ENCODE assay signal across 9 cellular contexts in the genomic region with DNA sequence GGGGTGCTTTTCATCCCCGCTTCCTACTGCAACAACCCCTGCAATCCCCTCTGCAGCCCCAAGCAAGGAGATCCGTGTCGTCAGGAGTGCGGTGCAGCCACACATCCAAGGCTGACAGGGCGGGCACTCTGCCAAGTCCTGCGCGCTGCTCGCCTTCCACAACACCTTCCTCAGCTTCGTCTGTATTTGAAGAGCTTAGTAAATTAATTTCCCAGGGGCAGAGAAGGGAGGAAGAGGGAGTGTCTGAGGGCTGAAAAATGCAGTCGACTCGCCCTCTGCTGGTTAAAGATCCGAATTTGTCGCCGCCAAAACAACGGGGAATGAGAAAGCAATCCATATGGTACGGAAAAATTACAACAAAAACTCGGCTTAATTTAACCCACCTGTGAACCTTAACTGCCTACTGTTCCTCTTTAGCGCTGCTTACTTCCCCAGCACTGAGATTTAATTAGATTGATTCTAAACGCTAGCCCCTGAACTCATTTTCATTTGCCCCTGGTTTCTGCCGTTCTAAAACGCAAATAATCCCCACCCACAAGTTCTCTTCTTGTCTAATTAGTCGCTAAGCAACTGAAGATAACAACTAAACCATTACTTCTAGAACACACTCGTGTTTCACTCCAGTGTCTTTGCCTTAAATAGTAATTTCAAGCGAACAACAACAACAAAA. TPM values are rescaled to one million over a fixed set of nuclear protein-coding genes. Genes with fewer than 3 reads are reported as not detected.
DNase-seq lines count a peak whose midpoint lies in the region; ATAC-seq and TF ChIP-seq lines count a peak whose summit lies in the region.
"Had no signal": no experiment of that assay in that cellular context is flagged by ENCODE, and none has a peak within 500 bp of the region (broad histone marks: within the 10 kb centered on the region; RNA-seq: fewer than 3 reads in every experiment).

No MANE protein-coding gene starts in this region.

- peak overlapping the region in 1 of 2 donors; percentile 55 for H3K27ac ChIP-seq in coronary artery
- peak overlapping the region; percentile 95 for H3K27ac ChIP-seq in mesodermal cell (ENCODE audit: low read depth, low read length, severe bottlenecking)

- peaks cover 9% of the 10 kb centered on the region for H3K27me3 Mint-ChIP-seq in activated naive CD8-positive, alpha-beta T cell treated with anti-CD3 and anti-CD28 coated beads, Interleukin-2, amount 50 U/mL, for 24 hours

- 0 out of 2 replicates have a peak, but pooled peaks cover 5% of the 10 kb centered on the region for H3K27me3 ChIP-seq in MG63

- 0 to 4% methylated on average over 16 to 18 of the region's 24 CpGs for WGBS in mesodermal cell (ENCODE audit: insufficient coverage in 2 of 2), 2 experiments

- H3K4me3 ChIP-seq in coronary artery (peak overlapping the region; percentile 65), mesodermal cell (ENCODE audit: extremely low read depth, insufficient read depth, low read length, poor library complexity, severe bottlenecking) (peak overlapping the region; percentile 60), MG63 (no peak overlapping the region)

- ATAC-seq in activated naive CD8-positive, alpha-beta T cell treated with anti-CD3 and anti-CD28 coated beads, Interleukin-2, amount 50 U/mL, for 24 hours: no peak

- H3K36me3 Mint-ChIP-seq in activated naive CD8-positive, alpha-beta T cell treated with anti-CD3 and anti-CD28 coated beads, Interleukin-2, amount 50 U/mL, for 24 hours (ENCODE audit: low read depth): no peaks in the 10 kb centered on the region

- H3K36me3 ChIP-seq in mesodermal cell (ENCODE audit: control insufficient read depth, insufficient read depth, low read length): no peaks in the 10 kb centered on the region
- H3K36me3 ChIP-seq in MG63: no peaks in the 10 kb centered on the region

- DNase-seq in H4 (ENCODE audit: low spot score): peak; percentile 62
- DNase-seq in NCI-H345 treated with DMSO at 0.1 percent for 48 hours (lab: John Stamatoyannopoulos, UW; ENCODE audit: unreplicated experiment): peak; percentile 87
- no peak for DNase-seq in coronary artery (ENCODE audit: low spot score)
- no peak for DNase-seq in MG63
- no peak for DNase-seq in activated effector memory CD4-positive, alpha-beta T cell treated with Interleukin-2 at 50 U/mL for 16 hours
- no peak for DNase-seq in activated naive CD8-positive, alpha-beta T cell treated with anti-CD3 and anti-CD28 coated beads, Interleukin-2, amount 50 U/mL, for 24 hours
- DNase-seq in activated T-cell treated with anti-CD3 and anti-CD28 coated beads, Interleukin-2, amount 50 U/mL, for 1 hour: no peak

- no peaks in the 10 kb centered on the region for H3K4me1 Mint-ChIP-seq in activated naive CD8-positive, alpha-beta T cell treated with anti-CD3 and anti-CD28 coated beads, Interleukin-2, amount 50 U/mL, for 24 hours

- H3K4me3 Mint-ChIP-seq in activated naive CD8-positive, alpha-beta T cell treated with anti-CD3 and anti-CD28 coated beads, Interleukin-2, amount 50 U/mL, for 24 hours: no peak overlapping the region

- peaks cover 12% of the 10 kb centered on the region for H3K9me3 Mint-ChIP-seq in activated naive CD8-positive, alpha-beta T cell treated with anti-CD3 and anti-CD28 coated beads, Interleukin-2, amount 50 U/mL, for 24 hours

- no peaks in the 10 kb centered on the region for H3K9me3 ChIP-seq in mesodermal cell (ENCODE audit: control insufficient read depth, low read length)
- peaks cover 7% of the 10 kb centered on the region for H3K9me3 ChIP-seq in MG63

- H3K4me1 ChIP-seq in mesodermal cell (ENCODE audit: control insufficient read depth, insufficient read depth, low read length, poor library complexity, severe bottlenecking): peaks cover 3% of the 10 kb centered on the region

- no peak overlapping the region for H3K27ac Mint-ChIP-seq in activated naive CD8-positive, alpha-beta T cell treated with anti-CD3 and anti-CD28 coated beads, Interleukin-2, amount 50 U/mL, for 24 hours

- TF ChIP-seq CTCF in coronary artery (IDR thresholded peaks at IDR 0.05): no peak

RNA-seq across cellular contexts. Expression of gene PCDHB1, which starts 10.9 kb away (rescaled TPM):
- not detected in 2 replicates for total RNA-seq in H4 (2014; rRNA removed; shearing (Covaris generic))
- not detected for polyA plus RNA-seq in mesodermal cell (2013, experiment 1 of 2)
- not detected for polyA plus RNA-seq in mesodermal cell (2013, experiment 2 of 2)
- not detected in 2 replicates for total RNA-seq in MG63 (2014; rRNA removed; shearing (Covaris generic); ENCODE audit: low replicate concordance)
- total RNA-seq: fibroblast of villous mesenchyme had no signal

RNA-seq across cellular contexts. Expression of gene PCDHB2, which starts 54.2 kb away (rescaled TPM):
- 15.0 and 26.2 TPM in 2 replicates for total RNA-seq in H4 (2014; rRNA removed; shearing (Covaris generic))
- polyA plus RNA-seq in mesodermal cell (2013, experiment 1 of 2): 26.9 TPM
- polyA plus RNA-seq in mesodermal cell (2013, experiment 2 of 2): 17.9 TPM
- total RNA-seq in MG63 (2014; rRNA removed; shearing (Covaris generic); ENCODE audit: low replicate concordance): 6.0 and 7.0 TPM in 2 replicates

Comparison
In these comparisons a context has a peak if more than half of its experiments do, and no peak if none do; other contexts are left out.
1. DNase-seq: peak in H4 (single experiment) and NCI-H345 treated with DMSO at 0.1 percent for 48 hours (single experiment); none in coronary artery (single experiment), MG63 (single experiment), activated effector memory CD4-positive, alpha-beta T cell treated with Interleukin-2 at 50 U/mL for 16 hours (single experiment), activated naive CD8-positive, alpha-beta T cell treated with anti-CD3 and anti-CD28 coated beads, Interleukin-2, amount 50 U/mL, for 24 hours (single experiment) and activated T-cell treated with anti-CD3 and anti-CD28 coated beads, Interleukin-2, amount 50 U/mL, for 1 hour (single experiment).